ENCODE assay signal across 8 cellular contexts in the genomic region with DNA sequence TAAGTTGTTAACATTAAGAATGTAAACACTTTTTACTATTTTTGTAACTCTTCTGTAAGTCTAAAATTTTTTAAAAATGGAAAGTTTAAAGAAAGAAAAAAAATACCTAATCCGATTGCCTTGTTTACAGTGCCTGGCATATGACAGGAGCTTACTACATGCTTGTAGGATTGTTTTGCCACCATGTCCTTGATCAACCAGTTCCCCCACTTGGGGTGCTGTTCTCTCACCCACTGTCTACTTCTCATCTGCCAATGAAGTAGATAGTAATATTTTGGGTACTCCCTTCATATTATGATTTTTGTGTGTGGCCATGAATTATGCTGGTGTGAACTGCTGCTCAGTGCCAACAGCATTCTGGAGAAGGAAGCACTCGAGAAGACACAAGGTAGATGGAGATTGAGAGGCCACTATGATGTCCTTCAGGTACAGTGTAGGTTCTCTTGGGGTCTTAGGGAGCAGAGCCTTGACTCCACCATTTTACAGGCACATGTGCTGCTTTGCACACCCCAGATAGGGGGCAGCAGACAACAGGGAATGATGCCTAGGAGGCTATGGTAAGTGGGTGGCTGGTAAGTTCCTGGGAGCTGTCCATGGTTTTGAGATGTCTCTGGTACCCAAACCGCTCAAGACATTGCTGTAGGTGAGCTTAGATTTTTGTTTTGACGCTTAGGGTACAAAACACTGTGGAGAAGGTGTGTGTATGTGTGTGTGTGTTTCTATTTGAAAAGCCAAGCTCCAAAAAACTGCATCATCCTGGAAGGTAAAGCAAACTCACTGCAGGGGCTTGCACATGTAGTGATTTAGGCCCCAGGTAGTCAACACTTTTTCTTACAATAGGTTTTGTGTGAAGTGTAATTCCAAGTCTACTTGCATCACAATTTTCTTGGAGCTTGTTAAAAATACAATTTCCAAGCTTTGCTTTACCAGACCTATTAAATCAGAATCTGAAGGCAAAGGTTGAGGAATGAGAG.
A peak's percentile ranks its signal among the peaks of the same experiment; 100 is the strongest.
DNase-seq lines count a peak whose midpoint lies in the region; ATAC-seq and TF ChIP-seq lines count a peak whose summit lies in the region.

No MANE protein-coding gene starts in this region.

- no peaks in the 10 kb centered on the region for H3K79me2 ChIP-seq in mesendoderm (ENCODE audit: control insufficient read depth, insufficient read depth, low read length)

- no CpG with 5 or more reads among the region's 4 CpGs for WGBS in mesendoderm (ENCODE audit: extremely low coverage, insufficient coverage, low lambda C conversion rate)
- 25 to 36% (median 31%) methylated on average over 4 of the region's 4 CpGs for WGBS in spleen, 5 donors

- H3K79me1 ChIP-seq in mesendoderm (ENCODE audit: low read length) = no peaks in the 10 kb centered on the region

- intact Hi-C loops in spleen (cut with DNase I; ENCODE audit: low total_unique reads) = no loop called here

- no peak for TF ChIP-seq POLR2A in spleen (IDR thresholded peaks at IDR 0.05)

- H2BK15ac ChIP-seq in mesendoderm (replicated peaks; ENCODE audit: low read depth) = no peak overlapping the region

- no peak overlapping the region for H3K9ac ChIP-seq in mesendoderm (ENCODE audit: low read length)

- in situ Hi-C loops in astrocyte of the cerebellum (cut with HindIII; ENCODE audit: low sequenced_read_pairs) = no loop called here

- no peaks in the 10 kb centered on the region for H3K4me1 ChIP-seq in mesendoderm (ENCODE audit: control insufficient read depth, low read depth, low read length)
- H3K4me1 ChIP-seq in spleen = no peaks in the 10 kb centered on the region

- H4K8ac ChIP-seq in mesendoderm (ENCODE audit: low read depth, low read length) = no peak overlapping the region

- H3K27me3 ChIP-seq in mesendoderm (ENCODE audit: insufficient read depth, low read length, poor library complexity) (no peaks in the 10 kb centered on the region), spleen (replicated peaks in 1 of 7) (peaks cover 0 to 6% (median 0%) of the 10 kb centered on the region in 7 donors)

- H3K4ac ChIP-seq in mesendoderm (ENCODE audit: low read depth, low read length) = no peak overlapping the region

- no peak overlapping the region for H3K4me3 ChIP-seq in astrocyte of the cerebellum (ENCODE audit: low read depth, low read length)
- no peak overlapping the region for H3K4me3 ChIP-seq in mesendoderm (ENCODE audit: low read length)
- H3K4me3 ChIP-seq in spleen = no peak overlapping the region

- no peak overlapping the region for H3K4me2 ChIP-seq in mesendoderm (ENCODE audit: low read length)

- no peak overlapping the region for H2BK120ac ChIP-seq in mesendoderm (ENCODE audit: low read depth, low read length)

- no peak overlapping the region for H3K56ac ChIP-seq in mesendoderm (ENCODE audit: low read length)

- DNase-seq in DMS 273 treated with DMSO at 0.1 percent for 48 hours (lab: John Stamatoyannopoulos, UW) = peak; percentile 14
- DNase-seq in H4 (ENCODE audit: low spot score) = peak; percentile 62
- peak; percentile 41 to 74 for DNase-seq in NCI-H526 (lab: John Stamatoyannopoulos, UW)
- no peak for DNase-seq in astrocyte of the cerebellum (ENCODE audit: low read depth)
- peak; percentile 98 for DNase-seq in mesendoderm
- DNase-seq in spleen = no peak

- H2AK5ac ChIP-seq in mesendoderm (ENCODE audit: low read length) = no peak overlapping the region

- no peak overlapping the region for H3K23ac ChIP-seq in mesendoderm (ENCODE audit: low read length)

- H2BK5ac ChIP-seq in mesendoderm (ENCODE audit: low read length) = no peak overlapping the region

- TF ChIP-seq CTCF in astrocyte of the cerebellum (IDR thresholded peaks at IDR 0.05; ENCODE audit: low read depth, low read length, missing control alignments) (peak; percentile 14), spleen (IDR thresholded peaks at IDR 0.05 in 8 of 11, conservative IDR thresholded peaks at IDR 0.05 in 3 of 11) (peak in 4 of 11 experiments; percentile 10 to 40 (median 16))

- H3K18ac ChIP-seq in mesendoderm (ENCODE audit: low read length) = no peak overlapping the region

- H3K36me3 ChIP-seq in mesendoderm (ENCODE audit: control insufficient read depth, insufficient read depth, low read length) (no peaks in the 10 kb centered on the region), spleen (no peaks in the 10 kb centered on the region)

- peaks cover 0 to 6% (median 0%) of the 10 kb centered on the region in 8 donors for H3K9me3 ChIP-seq in spleen

- no peak overlapping the region for H3K27ac ChIP-seq in mesendoderm (ENCODE audit: low read depth, low read length)
- H3K27ac ChIP-seq in spleen = no peak overlapping the region

- ATAC-seq in GM21381 (IDR thresholded peaks at IDR 0.05; ENCODE audit: unreplicated experiment) (no peak), GM18867 (IDR thresholded peaks at IDR 0.05; ENCODE audit: unreplicated experiment) (no peak)

- H4K5ac ChIP-seq in mesendoderm (ENCODE audit: low read length) = no peak overlapping the region

Comparison
In these comparisons a context has a peak if more than half of its experiments do, and no peak if none do; other contexts are left out.
1. DNase-seq: peak in DMS 273 treated with DMSO at 0.1 percent for 48 hours (single experiment), H4 (single experiment), NCI-H526 (2 of 2) and mesendoderm (single experiment); none in astrocyte of the cerebellum (single experiment) and spleen (single experiment).